In the genomic region with DNA sequence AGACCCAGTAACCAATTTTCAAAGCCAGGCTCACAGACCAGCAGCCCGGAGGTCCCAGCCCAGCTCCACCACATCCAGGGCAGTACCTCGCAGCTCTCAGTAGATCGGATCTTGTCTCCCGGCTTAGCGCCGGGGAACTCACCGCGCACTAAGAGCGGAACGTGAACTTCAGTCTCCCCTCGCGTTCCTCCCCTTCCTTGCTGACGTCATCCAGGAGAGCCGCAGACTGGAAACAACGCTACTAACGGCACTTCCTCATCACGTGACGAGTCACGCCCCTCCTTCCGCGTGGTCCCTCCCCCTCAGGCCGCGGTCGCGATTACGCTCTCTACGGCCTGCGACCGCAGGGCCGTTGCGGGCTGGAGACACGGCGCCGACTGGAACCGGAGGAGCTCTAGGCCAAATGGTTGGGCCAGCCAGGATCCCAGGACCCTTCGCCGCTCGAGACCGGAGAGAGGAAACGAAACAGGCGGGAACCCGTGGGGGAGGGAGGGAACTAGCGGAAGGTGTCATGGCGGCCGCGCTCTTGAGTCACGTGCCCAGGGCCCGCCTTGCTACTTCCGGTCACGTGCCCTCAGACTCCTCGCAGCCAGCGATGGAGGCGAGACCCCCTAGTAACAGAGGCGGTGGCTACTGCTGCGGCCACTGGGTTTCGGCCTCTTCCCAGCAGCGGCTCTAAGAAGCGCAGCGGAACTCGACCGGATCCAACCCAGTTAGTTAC, we compare ENCODE assay signal across 8 cellular contexts. TPM values are rescaled to one million over a fixed set of nuclear protein-coding genes. Genes with fewer than 3 reads are reported as not detected.
A peak's percentile ranks its signal among the peaks of the same experiment; 100 is the strongest.
DNase-seq lines count a peak whose midpoint lies in the region; ATAC-seq and TF ChIP-seq lines count a peak whose summit lies in the region.

GTF2H1 (plus strand) TSS at position 577 of the 721 bp plus-strand sequence. CDS start 10,508 bp downstream, outside the sequence.
HPS5 (minus strand) TSS at position 150 of the 721 bp plus-strand sequence. CDS start 4,282 bp downstream, outside the sequence.

- peak within 1 kb of the TSS; percentile 94 for H3K4me3 ChIP-seq in choroid plexus epithelial cell (ENCODE audit: low read depth, low read length)

- peak; percentile 92 to 93 for DNase-seq in AML-193 (lab: John Stamatoyannopoulos, UW)
- peak; percentile 77 for DNase-seq in NCI-H510A treated with DMSO at 0.1 percent for 48 hours (lab: John Stamatoyannopoulos, UW)
- peak; percentile 97 for DNase-seq in activated CD4-positive, alpha-beta T cell treated with anti-CD3 and anti-CD28 coated beads for 36 hours
- peak; percentile 99 for DNase-seq in choroid plexus epithelial cell (ENCODE audit: low read depth)
- DNase-seq in kidney glomerular epithelial cell (lab: John Stamatoyannopoulos, UW) = peak; percentile 95
- DNase-seq in stimulated activated CD4-positive, alpha-beta T cell treated with anti-CD3 and anti-CD28 coated beads, Interleukin-1b, Interleukin-23, amount 100 ng/mL, for 1 hour (ENCODE audit: low read depth in 2 of 2) = peak; percentile 84 to 86

- no peak for TF ChIP-seq CTCF in choroid plexus epithelial cell (conservative IDR thresholded peaks at IDR 0.05; ENCODE audit: low read depth, low read length)

- H3K27me3 Mint-ChIP-seq in activated CD4-positive, alpha-beta T cell treated with anti-CD3 and anti-CD28 coated beads for 36 hours = no peaks in the 10 kb centered on the region

- H3K4me1 Mint-ChIP-seq in activated CD4-positive, alpha-beta T cell treated with anti-CD3 and anti-CD28 coated beads for 36 hours = peaks cover 59% of the 10 kb centered on the region

- H3K27ac Mint-ChIP-seq in activated CD4-positive, alpha-beta T cell treated with anti-CD3 and anti-CD28 coated beads for 36 hours = peak within 1 kb of the TSS; percentile 100

- H3K9me3 Mint-ChIP-seq in activated CD4-positive, alpha-beta T cell treated with anti-CD3 and anti-CD28 coated beads for 36 hours (ENCODE audit: low read depth) = no peaks in the 10 kb centered on the region

- peak; percentile 92 for ATAC-seq in HG03439 (IDR thresholded peaks at IDR 0.05; ENCODE audit: unreplicated experiment)
- peak; percentile 89 for ATAC-seq in activated CD4-positive, alpha-beta T cell treated with anti-CD3 and anti-CD28 coated beads for 36 hours

- POLR2A ChIA-PET in activated CD4-positive, alpha-beta T cell treated with anti-CD3 and anti-CD28 coated beads for 36 hours (lab: Charles Lee) = interaction anchor here (0.7 to 2.7 kb wide), 9 partner anchors 10 to 882 kb away, joined by 3 to 31 read pairs (median 4); partner anchors contain the start of genes LDHA and TSG101

- H3K4me3 Mint-ChIP-seq in activated CD4-positive, alpha-beta T cell treated with anti-CD3 and anti-CD28 coated beads for 36 hours = peak within 1 kb of the TSS; percentile 92

- peak; percentile 99 for TF ChIP-seq POLR2A in GM19193 (IDR thresholded peaks at IDR 0.05; ENCODE audit: extremely low read depth, insufficient read depth, insufficient read length)

- CTCF ChIA-PET in activated CD4-positive, alpha-beta T cell treated with anti-CD3 and anti-CD28 coated beads for 36 hours (lab: Charles Lee) = interaction anchor here (0.9 to 3.5 kb wide), 6 partner anchors 62 to 406 kb away, joined by 3 to 23 read pairs (median 5); no protein-coding TSS in a partner anchor

- H3K36me3 Mint-ChIP-seq in activated CD4-positive, alpha-beta T cell treated with anti-CD3 and anti-CD28 coated beads for 36 hours (ENCODE audit: low read depth) = peaks cover 28% of the 10 kb centered on the region

- intact Hi-C loops in activated CD4-positive, alpha-beta T cell treated with anti-CD3 and anti-CD28 coated beads for 36 hours (cut with DNase I, micrococcal nuclease) = loop anchor here (1.0 to 10.0 kb wide), 17 partner anchors 61 to 1585 kb away; partner anchors contain the start of genes SAAL1 (in 2 of the 2), SPTY2D1 (in 2 of the 2), TSG101 (in 2 of the 2) and C11orf58 (in 1 of the 2)

RNA-seq across cellular contexts. Expression of gene GTF2H1, which starts in this region (rescaled TPM):
- 10 to 100 TPM; 48.2 to 57.9 TPM for total RNA-seq in activated CD4-positive, alpha-beta T cell treated with anti-CD3 and anti-CD28 coated beads for 36 hours

RNA-seq across cellular contexts. Expression of gene HPS5, which starts in this region (rescaled TPM):
- 10 to 100 TPM; 14.3 to 16.1 TPM for total RNA-seq in activated CD4-positive, alpha-beta T cell treated with anti-CD3 and anti-CD28 coated beads for 36 hours

Comparison
In these comparisons a context has a peak if more than half of its experiments do, and no peak if none do; other contexts are left out.
1. Peak in every context shown above with its lines: DNase-seq, ATAC-seq and H3K4me3 ChIP-seq.